Comparison of ENCODE assay signal across 20 cellular contexts in genomic region chr6:135062735-135063134, GRCh38. TPM values are rescaled to one million over a fixed set of nuclear protein-coding genes. Genes with fewer than 3 reads are reported as not detected.
DNase-seq lines count a peak whose midpoint lies in the region; ATAC-seq and TF ChIP-seq lines count a peak whose summit lies in the region.
"Had no signal": no experiment of that assay in that cellular context is flagged by ENCODE, and none has a peak within 500 bp of the region (broad histone marks: within the 10 kb centered on the region; RNA-seq: fewer than 3 reads in every experiment).

No MANE protein-coding gene starts in this region.

- in situ Hi-C loops in HAP-1 (cut with MboI; ENCODE audit: low sequenced_read_pairs) = no loop called here

- TF ChIP-seq CTCF in C4-2B (conservative IDR thresholded peaks at IDR 0.05) (no peak), foreskin keratinocyte (conservative IDR thresholded peaks at IDR 0.05) (peak; percentile 7)

- peak; percentile 35 to 54 for DNase-seq in HAP-1 (ENCODE audit: low spot score in 2 of 2)
- peak; percentile 84 for DNase-seq in NCI-H69 (lab: John Stamatoyannopoulos, UW)
- DNase-seq in foreskin keratinocyte = no peak
- DNase-seq in AG08396 (ENCODE audit: low spot score) = no peak
- no peak for DNase-seq in DMS79 (lab: John Stamatoyannopoulos, UW)
- DNase-seq: activated CD4-positive, CD25-positive, alpha-beta regulatory T cell; activated naive CD4-positive, alpha-beta T cell treated with anti-CD3 and anti-CD28 coated beads, Interleukin-2, amount 10 ng/mL, durations not matched to agents 7 days and 5 days; body of pancreas; dorsolateral prefrontal cortex; GF-D8; hippocampal formation; left ventricle myocardium inferior; naive B cell; NCI-H2227 treated with DMSO at 0.1 percent for 48 hours; stimulated activated CD4-positive, alpha-beta T cell treated with anti-CD3 and anti-CD28 coated beads, Interleukin-15, amount 100 ng/mL, for 24 hours; T-cell had no signal

- H3K27me3 ChIP-seq in HAP-1 (ENCODE audit: low read depth) (peaks cover 2% of the 10 kb centered on the region; the same call in 1 of the 2 replicates), foreskin keratinocyte (no peaks in the 10 kb centered on the region)
- H3K27me3 ChIP-seq: body of pancreas, dorsolateral prefrontal cortex, vagina had no signal

- no peaks in the 10 kb centered on the region for H3K9me3 ChIP-seq in HAP-1
- H3K9me3 ChIP-seq: body of pancreas, left ventricle myocardium inferior, vagina had no signal

- no peaks in the 10 kb centered on the region for H3K36me3 ChIP-seq in HAP-1 (replicated peaks)
- H3K36me3 ChIP-seq: left ventricle myocardium inferior, vagina had no signal

- H3K27ac ChIP-seq in C4-2B = peak overlapping the region; percentile 10; the same call in 1 of the 2 replicates
- H3K27ac ChIP-seq in foreskin keratinocyte = no peak overlapping the region
- H3K27ac ChIP-seq: body of pancreas, dorsolateral prefrontal cortex, left ventricle myocardium inferior, vagina had no signal

- ATAC-seq in foreskin keratinocyte (no peak), HG02588 (IDR thresholded peaks at IDR 0.05; ENCODE audit: unreplicated experiment) (no peak), HG02798 (IDR thresholded peaks at IDR 0.05; ENCODE audit: poor library complexity, unreplicated experiment) (no peak)
- ATAC-seq: body of pancreas, T-cell had no signal

- H3K4me1 ChIP-seq in HAP-1 (peaks cover 25% of the 10 kb centered on the region), foreskin keratinocyte (no peaks in the 10 kb centered on the region)
- H3K4me1 ChIP-seq: body of pancreas, left ventricle myocardium inferior, vagina had no signal

- no peak overlapping the region for H3K4me3 ChIP-seq in HAP-1
- H3K4me3 ChIP-seq: body of pancreas, dorsolateral prefrontal cortex, left ventricle myocardium inferior, vagina had no signal

RNA-seq across cellular contexts. Expression of gene HBS1L, which starts 8.1 kb away (rescaled TPM):
- 76.8 and 86.9 TPM in 2 replicates for total RNA-seq in foreskin keratinocyte
- 18.3 and 24.8 TPM in 2 replicates for polyA plus RNA-seq in foreskin keratinocyte

Comparison
In these comparisons a context has a peak if more than half of its experiments do, and no peak if none do; other contexts are left out.
1. DNase-seq: peak in HAP-1 (2 of 2) and NCI-H69 (single experiment); none in foreskin keratinocyte (0 of 2), AG08396 (single experiment) and DMS79 (single experiment).